ENCODE assay signal across 8 cellular contexts in the genomic region with DNA sequence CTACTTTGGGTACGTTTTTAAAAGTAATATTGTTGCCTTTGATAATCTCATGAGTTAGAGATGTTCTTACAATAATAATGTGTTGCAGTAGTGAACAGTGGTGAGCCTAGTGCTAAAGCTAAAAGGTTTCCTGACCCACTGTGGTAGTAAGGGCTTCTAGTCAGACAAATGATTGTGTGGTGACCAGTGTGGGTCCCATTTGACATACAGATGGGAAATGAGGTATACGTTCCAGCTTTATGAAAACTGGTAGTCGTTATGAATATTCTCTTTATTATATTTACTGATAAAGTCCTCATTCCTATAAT. TPM values are rescaled to one million over a fixed set of nuclear protein-coding genes. Genes with fewer than 3 reads are reported as not detected.
DNase-seq lines count a peak whose midpoint lies in the region; TF ChIP-seq lines count a peak whose summit lies in the region.

No MANE protein-coding gene starts in this region.

- H3K27ac ChIP-seq in SU-DHL-6 (ENCODE audit: low read depth, low read length) (peak overlapping the region; percentile 97), fibroblast of lung (ENCODE audit: insufficient read depth, low read length) (peak overlapping the region; percentile 100), skin epidermis (peak overlapping the region in 18 of 21 experiments; percentile 99 to 100 (median 100))

- H3K4me3 ChIP-seq in SU-DHL-6 (ENCODE audit: insufficient read depth, low read length, poor library complexity, severe bottlenecking), result peak overlapping the region; percentile 80
- H3K4me3 ChIP-seq in fibroblast of lung (replicated peaks in 1 of 4; ENCODE audit: control extremely low read depth in 1 of 4, insufficient read depth in 1 of 4, low read depth in 3 of 4, low read length in 4 of 4), result peak overlapping the region; percentile 84 to 95 (median 90)
- H3K4me3 ChIP-seq in skin epidermis, result peak overlapping the region; percentile 69 to 96 (median 89)

- no peaks in the 10 kb centered on the region for H3K4me1 ChIP-seq in fibroblast of lung (ENCODE audit: control insufficient read depth, extremely low read depth, insufficient read depth, low read length)

- H4K20me1 ChIP-seq in SU-DHL-6 (ENCODE audit: low read depth, low read length), result no peaks in the 10 kb centered on the region
- no peaks in the 10 kb centered on the region for H4K20me1 ChIP-seq in fibroblast of lung (ENCODE audit: control insufficient read depth, extremely low read depth, insufficient read depth, low read length)

- H3K79me2 ChIP-seq in SU-DHL-6 (ENCODE audit: insufficient read depth, low read length) (peaks cover 57% of the 10 kb centered on the region), fibroblast of lung (ENCODE audit: control insufficient read depth, insufficient read depth, low read length) (peaks cover 13% of the 10 kb centered on the region)

- H3K9me2 ChIP-seq in SU-DHL-6 (replicated peaks; ENCODE audit: insufficient read depth, low read length), result no peaks in the 10 kb centered on the region

- TF ChIP-seq CTCF in SU-DHL-6 (IDR thresholded peaks at IDR 0.05; ENCODE audit: insufficient read depth, low read length, poor library complexity, severe bottlenecking), result no peak
- TF ChIP-seq CTCF in fibroblast of lung (conservative IDR thresholded peaks at IDR 0.05 in 1 of 2, IDR thresholded peaks at IDR 0.05 in 1 of 2; ENCODE audit: low read depth in 1 of 2, low read length in 2 of 2), result no peak

- H3K27me3 ChIP-seq in SU-DHL-6 (ENCODE audit: low read length), result no peaks in the 10 kb centered on the region
- H3K27me3 ChIP-seq in fibroblast of lung (ENCODE audit: control insufficient read depth, insufficient read depth, low read length), result no peaks in the 10 kb centered on the region

- H3F3A ChIP-seq in SU-DHL-6 (ENCODE audit: insufficient read depth), result peaks cover 15% of the 10 kb centered on the region; the same call in 1 of the 2 replicates

- peak overlapping the region; percentile 81 for H3K4me2 ChIP-seq in SU-DHL-6 (ENCODE audit: low read depth, low read length, poor library complexity, severe bottlenecking)
- peak overlapping the region; percentile 95 for H3K4me2 ChIP-seq in fibroblast of lung (ENCODE audit: extremely low read depth, insufficient read depth, low read length)

- peak overlapping the region; percentile 59 for H2AFZ ChIP-seq in SU-DHL-6 (ENCODE audit: low read depth, low read length, severe bottlenecking)
- H2AFZ ChIP-seq in fibroblast of lung (ENCODE audit: low read length), result no peak overlapping the region

- no peaks in the 10 kb centered on the region for H3K9me3 ChIP-seq in SU-DHL-6 (ENCODE audit: insufficient read depth, low read length)
- H3K9me3 ChIP-seq in fibroblast of lung (ENCODE audit: control insufficient read depth, insufficient read depth, low read depth, low read length), result no peaks in the 10 kb centered on the region

- H3K9ac ChIP-seq in SU-DHL-6 (ENCODE audit: low read length) (peak overlapping the region; percentile 87), fibroblast of lung (ENCODE audit: insufficient read depth, low read length) (no peak overlapping the region)

- DNase-seq in NCI-H1417 (lab: John Stamatoyannopoulos, UW), result peak in 2 of 3 experiments; percentile 33 to 68
- no peak for DNase-seq in NCI-H1417 treated with DMSO at 0.1 percent for 48 hours (lab: John Stamatoyannopoulos, UW)
- DNase-seq in fibroblast of lung (ENCODE audit: low read depth in 2 of 2), result no peak
- no peak for DNase-seq in mesenteric fat pad (ENCODE audit: low spot score)
- DNase-seq in NCI-H526 (lab: John Stamatoyannopoulos, UW), result no peak
- DNase-seq in RPMI8226, result no peak

- H3K36me3 ChIP-seq in SU-DHL-6 (ENCODE audit: low read length), result peaks cover 18% of the 10 kb centered on the region
- no peaks in the 10 kb centered on the region for H3K36me3 ChIP-seq in fibroblast of lung (ENCODE audit: control insufficient read depth, insufficient read depth, low read length)

RNA-seq across cellular contexts. Expression of a gene that starts 1.8 kb away (rescaled TPM):
- 2.8 and 3.1 TPM in 2 replicates for total RNA-seq in fibroblast of lung
- polyA plus RNA-seq in fibroblast of lung, result 2.2 and 2.8 TPM in 2 replicates
- polyA plus RNA-seq in fibroblast of lung (2012), result 1.1 and 1.5 TPM in 2 replicates
- 8.1 and 30.6 TPM in 2 replicates for polyA minus RNA-seq in fibroblast of lung (ENCODE audit: low replicate concordance)
- total RNA-seq in mesenteric fat pad, result 10.8 TPM

Comparison
In these comparisons a context has a peak if more than half of its experiments do, and no peak if none do; other contexts are left out.
1. DNase-seq: peak in NCI-H1417 (2 of 3); none in NCI-H1417 treated with DMSO at 0.1 percent for 48 hours (single experiment), fibroblast of lung (0 of 2), mesenteric fat pad (single experiment), NCI-H526 (0 of 2) and RPMI8226 (single experiment).
2. Peak in every context shown above with its lines, with median percentiles within 50 percentile points of each other: H3K27ac ChIP-seq and H3K4me3 ChIP-seq.